ENCODE assay signal across 13 cellular contexts in genomic region chr6:10441004-10441654, GRCh38. TPM values are rescaled to one million over a fixed set of nuclear protein-coding genes. Genes with fewer than 3 reads are reported as not detected.
A peak's percentile ranks its signal among the peaks of the same experiment; 100 is the strongest.
DNase-seq lines count a peak whose midpoint lies in the region; ATAC-seq and TF ChIP-seq lines count a peak whose summit lies in the region.
"Had no signal": no experiment of that assay in that cellular context is flagged by ENCODE, and none has a peak within 500 bp of the region (broad histone marks: within the 10 kb centered on the region; RNA-seq: fewer than 3 reads in every experiment).

No MANE protein-coding gene starts in this region.

- no peaks in the 10 kb centered on the region for H3K36me3 ChIP-seq in mesenchymal stem cell (ENCODE audit: control insufficient read depth in 1 of 2, insufficient read depth in 2 of 2, low read depth in 1 of 2, low read length in 2 of 2)
- H3K36me3 ChIP-seq: tibial nerve had no signal

- H3K14ac ChIP-seq in mesenchymal stem cell (ENCODE audit: low read length in 2 of 2): no peak overlapping the region

- H3K27ac ChIP-seq in mesenchymal stem cell (ENCODE audit: low read length, poor library complexity, severe bottlenecking): peak overlapping the region; percentile 93
- H3K27ac ChIP-seq: tibial nerve had no signal

- no peaks in the 10 kb centered on the region for H3K27me3 ChIP-seq in mesenchymal stem cell (ENCODE audit: control insufficient read depth in 1 of 2, insufficient read depth in 1 of 2, low read length in 2 of 2)

- POLR2A ChIA-PET in AG04449 (lab: Yijun Ruan, JAX): interaction anchor here (0.5 kb wide), 1 partner anchor 25 kb away, joined by 4 read pairs; no protein-coding TSS in a partner anchor

- H3K18ac ChIP-seq in mesenchymal stem cell (ENCODE audit: low read depth in 1 of 2, low read length in 2 of 2): peak overlapping the region; percentile 57 to 59

- CTCF ChIA-PET in AG04449 (lab: Yijun Ruan, JAX): interaction anchor here (0.6 kb wide), 1 partner anchor 12 kb away, joined by 3 read pairs; no protein-coding TSS in a partner anchor

- no peaks in the 10 kb centered on the region for H3K79me1 ChIP-seq in mesenchymal stem cell (replicated peaks; ENCODE audit: low read length, poor library complexity, severe bottlenecking)

- H3K27ac Mint-ChIP-seq in activated T-cell treated with anti-CD3 and anti-CD28 coated beads, Interleukin-2, amount 50 U/mL, for 72 hours: no peak overlapping the region
- H3K27ac Mint-ChIP-seq: T-helper 1 cell treated with Interleukin-12 subunit alpha and Interleukin-12 subunit beta and Interleukin-4 antibody, amounts not matched to agents 30 μg/mL and 1 μg/mL, for 36 hours had no signal

- no peaks in the 10 kb centered on the region for H3K9me3 Mint-ChIP-seq in activated T-cell treated with anti-CD3 and anti-CD28 coated beads, Interleukin-2, amount 50 U/mL, for 72 hours

- H2BK15ac ChIP-seq in mesenchymal stem cell (ENCODE audit: low read depth, poor library complexity, severe bottlenecking): no peak overlapping the region

- no peak overlapping the region for H2BK12ac ChIP-seq in mesenchymal stem cell (ENCODE audit: low read length in 2 of 2)

- peak; percentile 53; the same call in 1 of the 2 replicates for TF ChIP-seq EP300 in Ishikawa (IDR thresholded peaks at IDR 0.05; ENCODE audit: borderline replicate concordance)

- no peaks in the 10 kb centered on the region for H3K4me1 Mint-ChIP-seq in activated T-cell treated with anti-CD3 and anti-CD28 coated beads, Interleukin-2, amount 50 U/mL, for 72 hours (ENCODE audit: low read depth)

- H3K27me3 Mint-ChIP-seq in activated T-cell treated with anti-CD3 and anti-CD28 coated beads, Interleukin-2, amount 50 U/mL, for 72 hours (ENCODE audit: low read depth): peaks cover 17% of the 10 kb centered on the region

- no peak for ATAC-seq in activated T-cell treated with anti-CD3 and anti-CD28 coated beads, Interleukin-2, amount 50 U/mL, for 72 hours (replicated peaks in 1 of 2)

- H4K91ac ChIP-seq in mesenchymal stem cell (ENCODE audit: low read length): no peak overlapping the region

- H2AK5ac ChIP-seq in mesenchymal stem cell (ENCODE audit: low read length, severe bottlenecking): no peak overlapping the region

- no peak overlapping the region for H3K4me3 ChIP-seq in AG04449 (ENCODE audit: low read depth, low read length)
- no peak overlapping the region for H3K4me3 ChIP-seq in mesenchymal stem cell (ENCODE audit: insufficient read depth in 1 of 2, low read depth in 1 of 2, low read length in 2 of 2)
- H3K4me3 ChIP-seq: tibial nerve had no signal

- no peaks in the 10 kb centered on the region for H3K9me3 ChIP-seq in mesenchymal stem cell (ENCODE audit: control insufficient read depth, low read length)
- H3K9me3 ChIP-seq: tibial nerve had no signal

- H2BK120ac ChIP-seq in mesenchymal stem cell (ENCODE audit: low read depth, low read length): no peak overlapping the region

- 8% methylated on average over 5 of the region's 7 CpGs for WGBS in mesenchymal stem cell

- no peak overlapping the region for H3K23ac ChIP-seq in mesenchymal stem cell (ENCODE audit: low read length in 2 of 2)

- H3K9ac ChIP-seq in mesenchymal stem cell (ENCODE audit: low read length): peak overlapping the region; percentile 65

- H3K4me3 Mint-ChIP-seq in activated T-cell treated with anti-CD3 and anti-CD28 coated beads, Interleukin-2, amount 50 U/mL, for 72 hours: no peak overlapping the region
- H3K4me3 Mint-ChIP-seq: T-helper 1 cell treated with Interleukin-12 subunit alpha and Interleukin-12 subunit beta and Interleukin-4 antibody, amounts not matched to agents 30 μg/mL and 1 μg/mL, for 36 hours had no signal

- H3K4me1 ChIP-seq in mesenchymal stem cell (ENCODE audit: control insufficient read depth, insufficient read depth, low read depth, low read length): peaks cover 5% of the 10 kb centered on the region
- H3K4me1 ChIP-seq: tibial nerve had no signal

- no peak for TF ChIP-seq CTCF in AG04449 (IDR thresholded peaks at IDR 0.05; ENCODE audit: insufficient read depth, low read length, missing control alignments)

- H2AFZ ChIP-seq in mesenchymal stem cell (ENCODE audit: low read depth, low read length): peak overlapping the region; percentile 15

- H2BK5ac ChIP-seq in mesenchymal stem cell (ENCODE audit: low read depth, low read length, poor library complexity, severe bottlenecking): no peak overlapping the region

- DNase-seq in AG04449 (ENCODE audit: low read depth, low spot score) (peak; percentile 82), dedifferentiated amniotic fluid mesenchymal stem cell (ENCODE audit: extremely low spot score) (peak; percentile 94), mesenchymal stem cell (peak; percentile 88), NCI-H187 treated with DMSO at 0.1 percent for 48 hours (lab: John Stamatoyannopoulos, UW) (no peak), NCI-H748 treated with DMSO at 0.1 percent for 48 hours (lab: John Stamatoyannopoulos, UW) (no peak)
- no peak for DNase-seq in activated T-cell treated with anti-CD3 and anti-CD28 coated beads, Interleukin-2, amount 50 U/mL, for 72 hours
- DNase-seq in activated naive CD4-positive, alpha-beta T cell treated with anti-CD3 and anti-CD28 coated beads, Interleukin-2, amount 50 U/mL, for 16 hours: no peak
- DNase-seq: effector CD4-positive, alpha-beta T cell; NCI-H2171; stimulated activated CD4-positive, alpha-beta T cell treated with anti-CD3 and anti-CD28 coated beads, Interleukin-4, amount 100 ng/mL, for 1 hour had no signal

- TF ChIP-seq RAD21 in Ishikawa (IDR thresholded peaks at IDR 0.05; ENCODE audit: low read depth): 0 out of 2 replicates have a peak, but pooled peaks have one; percentile 0

- no peaks in the 10 kb centered on the region for H3K36me3 Mint-ChIP-seq in activated T-cell treated with anti-CD3 and anti-CD28 coated beads, Interleukin-2, amount 50 U/mL, for 72 hours (ENCODE audit: insufficient read depth in 2 of 2)

- H4K8ac ChIP-seq in mesenchymal stem cell (ENCODE audit: low read length): no peak overlapping the region

- H3K4ac ChIP-seq in mesenchymal stem cell (ENCODE audit: low read depth in 1 of 2, low read length in 2 of 2): no peak overlapping the region

- H3K4me2 ChIP-seq in mesenchymal stem cell (ENCODE audit: low read length, poor library complexity, severe bottlenecking): peak overlapping the region; percentile 1

TF ChIP-seq in Ishikawa, 13 proteins besides CTCF, POLR2A, EP300 and RAD21:
- TF ChIP-seq CREB1 (IDR thresholded peaks at IDR 0.05; ENCODE audit: low read depth): no peak
- no peak; the same call in none of the 2 replicates for TF ChIP-seq TEAD4 (IDR thresholded peaks at IDR 0.05)
- TF ChIP-seq, protein P1, sequence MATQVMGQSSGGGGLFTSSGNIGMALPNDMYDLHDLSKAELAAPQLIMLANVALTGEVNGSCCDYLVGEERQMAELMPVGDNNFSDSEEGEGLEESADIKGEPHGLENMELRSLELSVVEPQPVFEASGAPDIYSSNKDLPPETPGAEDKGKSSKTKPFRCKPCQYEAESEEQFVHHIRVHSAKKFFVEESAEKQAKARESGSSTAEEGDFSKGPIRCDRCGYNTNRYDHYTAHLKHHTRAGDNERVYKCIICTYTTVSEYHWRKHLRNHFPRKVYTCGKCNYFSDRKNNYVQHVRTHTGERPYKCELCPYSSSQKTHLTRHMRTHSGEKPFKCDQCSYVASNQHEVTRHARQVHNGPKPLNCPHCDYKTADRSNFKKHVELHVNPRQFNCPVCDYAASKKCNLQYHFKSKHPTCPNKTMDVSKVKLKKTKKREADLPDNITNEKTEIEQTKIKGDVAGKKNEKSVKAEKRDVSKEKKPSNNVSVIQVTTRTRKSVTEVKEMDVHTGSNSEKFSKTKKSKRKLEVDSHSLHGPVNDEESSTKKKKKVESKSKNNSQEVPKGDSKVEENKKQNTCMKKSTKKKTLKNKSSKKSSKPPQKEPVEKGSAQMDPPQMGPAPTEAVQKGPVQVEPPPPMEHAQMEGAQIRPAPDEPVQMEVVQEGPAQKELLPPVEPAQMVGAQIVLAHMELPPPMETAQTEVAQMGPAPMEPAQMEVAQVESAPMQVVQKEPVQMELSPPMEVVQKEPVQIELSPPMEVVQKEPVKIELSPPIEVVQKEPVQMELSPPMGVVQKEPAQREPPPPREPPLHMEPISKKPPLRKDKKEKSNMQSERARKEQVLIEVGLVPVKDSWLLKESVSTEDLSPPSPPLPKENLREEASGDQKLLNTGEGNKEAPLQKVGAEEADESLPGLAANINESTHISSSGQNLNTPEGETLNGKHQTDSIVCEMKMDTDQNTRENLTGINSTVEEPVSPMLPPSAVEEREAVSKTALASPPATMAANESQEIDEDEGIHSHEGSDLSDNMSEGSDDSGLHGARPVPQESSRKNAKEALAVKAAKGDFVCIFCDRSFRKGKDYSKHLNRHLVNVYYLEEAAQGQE (IDR thresholded peaks at IDR 0.05; ENCODE audit: low read depth): no peak
- peak; percentile 60; the same call in 1 of the 2 replicates for TF ChIP-seq CEBPB (IDR thresholded peaks at IDR 0.05)
- TF ChIP-seq NFIC (IDR thresholded peaks at IDR 0.05): no peak
- 0 out of 2 replicates have a peak, but pooled peaks have one; percentile 29 for TF ChIP-seq MAX (IDR thresholded peaks at IDR 0.05)
- no peak for TF ChIP-seq ZBTB7A (IDR thresholded peaks at IDR 0.05; ENCODE audit: low read depth)
- TF ChIP-seq TCF12 (IDR thresholded peaks at IDR 0.05; ENCODE audit: low read depth): peak; percentile 39; the same call in 1 of the 2 replicates
- no peak for TF ChIP-seq EGR1 (IDR thresholded peaks at IDR 0.05)
- TF ChIP-seq YY1 (IDR thresholded peaks at IDR 0.05; ENCODE audit: low read depth): no peak

RNA-seq across cellular contexts. Expression of gene TFAP2A, which starts 26.3 kb away (rescaled TPM):
- polyA plus RNA-seq in mesenchymal stem cell (2013, experiment 1 of 2): 0.17 TPM
- polyA plus RNA-seq in mesenchymal stem cell (2013, experiment 2 of 2): 0.21 TPM
- under 1 TPM; 0.35 to 0.36 TPM for total RNA-seq in activated T-cell treated with anti-CD3 and anti-CD28 coated beads, Interleukin-2, amount 50 U/mL, for 72 hours

Comparison
In these comparisons a context has a peak if more than half of its experiments do, and no peak if none do; other contexts are left out.
1. DNase-seq: peak in AG04449 (single experiment), dedifferentiated amniotic fluid mesenchymal stem cell (single experiment) and mesenchymal stem cell (single experiment); none in NCI-H187 treated with DMSO at 0.1 percent for 48 hours (single experiment), activated T-cell treated with anti-CD3 and anti-CD28 coated beads, Interleukin-2, amount 50 U/mL, for 72 hours (0 of 2), activated naive CD4-positive, alpha-beta T cell treated with anti-CD3 and anti-CD28 coated beads, Interleukin-2, amount 50 U/mL, for 16 hours (single experiment) and NCI-H748 treated with DMSO at 0.1 percent for 48 hours (single experiment).